In genomic region chr12:45980540-45980939, GRCh38 we compare ENCODE assay signal across 27 cellular contexts.
"Had no signal": no experiment of that assay in that cellular context is flagged by ENCODE, and none has a peak within 500 bp of the region (broad histone marks: within the 10 kb centered on the region; RNA-seq: fewer than 3 reads in every experiment).

No MANE protein-coding gene starts in this region.

- ATAC-seq: esophagus mucosa, WTC11 had no signal

- H3K27ac ChIP-seq: pancreas, right lobe of liver, skin epidermis, tibial nerve had no signal

- H3K9me3 Mint-ChIP-seq: activated T-cell treated with anti-CD3 and anti-CD28 coated beads, Interleukin-2, amount 50 U/mL, for 4 hours; mesothelial cell of epicardium; stimulated activated naive CD8-positive, alpha-beta T cell treated with anti-CD3 and anti-CD28 coated beads, Interleukin-15, Interleukin-2, amounts not matched to agents 100 ng/mL and 50 ng/mL, for 24 hours; T-helper 1 cell treated with Interleukin-12 subunit alpha and Interleukin-12 subunit beta and Interleukin-4 antibody, amounts not matched to agents 30 μg/mL and 1 μg/mL, for 36 hours; WTC11 had no signal

- H3K9me3 ChIP-seq: pancreas, right lobe of liver, tibial nerve had no signal

- H3K27me3 ChIP-seq: pancreas, right lobe of liver, tibial nerve had no signal

- H3K4me3 ChIP-seq: lung, pancreas, right lobe of liver, skin epidermis, tibial nerve had no signal

- H3K27me3 Mint-ChIP-seq: activated naive CD4-positive, alpha-beta T cell treated with anti-CD3 and anti-CD28 coated beads, Interleukin-2, amount 10 ng/mL, durations not matched to agents 7 days and 5 days; natural killer cell treated with Interleukin-12 subunit alpha and Interleukin-12 subunit beta and Interleukin-15 and Interleukin-18, amount 100 ng/mL, for 72 hours; stimulated activated naive CD8-positive, alpha-beta T cell treated with anti-CD3 and anti-CD28 coated beads, Interleukin-15, Interleukin-2, amounts not matched to agents 100 ng/mL and 50 ng/mL, for 24 hours had no signal

- H3K4me3 Mint-ChIP-seq: activated naive CD4-positive, alpha-beta T cell treated with anti-CD3 and anti-CD28 coated beads, Interleukin-2, amount 10 ng/mL, durations not matched to agents 7 days and 5 days; activated T-cell treated with anti-CD3 and anti-CD28 coated beads, Interleukin-2, amount 50 U/mL, for 4 hours; brain; mesothelial cell of epicardium; stimulated activated naive CD8-positive, alpha-beta T cell treated with anti-CD3 and anti-CD28 coated beads, Interleukin-15, Interleukin-2, amounts not matched to agents 100 ng/mL and 50 ng/mL, for 24 hours; T-helper 1 cell treated with Interleukin-12 subunit alpha and Interleukin-12 subunit beta and Interleukin-4 antibody, amounts not matched to agents 30 μg/mL and 1 μg/mL, for 36 hours; WTC11 had no signal

- H3K36me3 ChIP-seq: pancreas, right lobe of liver, tibial nerve had no signal

- DNase-seq: activated CD4-positive, alpha-beta T cell treated with anti-CD3 and anti-CD28 coated beads, Interleukin-2, amount 50 U/mL, for 4 hours; activated CD8-positive, alpha-beta memory T cell treated with anti-CD3 and anti-CD28 coated beads for 24 hours; activated CD8-positive, alpha-beta memory T cell treated with anti-CD3 and anti-CD28 coated beads, Interleukin-2, amount 50 U/mL, for 4 hours; activated effector memory CD4-positive, alpha-beta T cell treated with anti-CD3 and anti-CD28 coated beads, Interleukin-2, amount 50 U/mL, for 16 hours; activated naive CD4-positive, alpha-beta T cell treated with anti-CD3 and anti-CD28 coated beads, Interleukin-2, amount 10 ng/mL, durations not matched to agents 7 days and 5 days; activated T-cell treated with anti-CD3 and anti-CD28 coated beads, Interleukin-2, amount 50 U/mL, for 4 hours; anterior cingulate cortex; central memory CD4-positive, alpha-beta T cell; effector memory CD4-positive, alpha-beta T cell; foreskin melanocyte; glutamatergic neuron; islet precursor cell; pancreas; right lobe of liver; stimulated activated CD4-positive, alpha-beta T cell treated with anti-CD3 and anti-CD28 coated beads, Interleukin-1b, Interleukin-23, amount 100 ng/mL, for 48 hours; substantia nigra; T1000 had no signal

- H3K27ac Mint-ChIP-seq: activated naive CD4-positive, alpha-beta T cell treated with anti-CD3 and anti-CD28 coated beads, Interleukin-2, amount 10 ng/mL, durations not matched to agents 7 days and 5 days; brain; mesothelial cell of epicardium; stimulated activated naive CD8-positive, alpha-beta T cell treated with anti-CD3 and anti-CD28 coated beads, Interleukin-15, Interleukin-2, amounts not matched to agents 100 ng/mL and 50 ng/mL, for 24 hours; T-helper 1 cell treated with Interleukin-12 subunit alpha and Interleukin-12 subunit beta and Interleukin-4 antibody, amounts not matched to agents 30 μg/mL and 1 μg/mL, for 36 hours; WTC11 had no signal
